In the genomic region with DNA sequence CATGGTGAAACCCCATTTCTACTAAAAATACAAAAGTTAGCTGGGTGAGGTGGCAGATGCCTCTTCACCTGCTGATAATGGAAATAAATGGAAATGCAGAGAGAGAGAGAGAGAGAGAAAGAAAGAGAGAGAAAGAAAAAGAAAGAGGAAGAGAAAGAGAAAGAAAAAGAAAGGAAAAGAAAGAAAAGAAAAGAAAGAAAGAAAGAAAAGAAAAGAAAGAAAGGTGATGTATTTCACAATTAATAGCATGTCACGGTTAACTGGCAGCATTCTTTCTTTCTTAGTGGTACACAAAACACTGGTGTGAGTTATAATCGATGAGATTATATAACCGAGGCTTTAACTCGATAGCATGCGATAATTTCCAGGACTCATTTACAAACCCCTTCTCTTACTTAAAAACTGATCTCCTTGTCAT, we compare ENCODE assay signal across 8 cellular contexts. TPM values are rescaled to one million over a fixed set of nuclear protein-coding genes. Genes with fewer than 3 reads are reported as not detected.
DNase-seq lines count a peak whose midpoint lies in the region; ATAC-seq, FAIRE-seq and TF ChIP-seq lines count a peak whose summit lies in the region.
"Had no signal": no experiment of that assay in that cellular context is flagged by ENCODE, and none has a peak within 500 bp of the region (broad histone marks: within the 10 kb centered on the region; RNA-seq: fewer than 3 reads in every experiment).

No MANE protein-coding gene starts in this region.

- FAIRE-seq in A549 (lab: Jason Lieb, UNC): no peak
- FAIRE-seq: colon had no signal

- POLR2A ChIA-PET in A549 (lab: Yijun Ruan, JAX): no interaction called here

- H3K4me1 Mint-ChIP-seq in activated naive CD8-positive, alpha-beta T cell treated with anti-CD3 and anti-CD28 coated beads, Interleukin-2, amount 50 U/mL, for 24 hours: peaks cover 38% of the 10 kb centered on the region
- peaks cover 41% of the 10 kb centered on the region for H3K4me1 Mint-ChIP-seq in activated naive CD4-positive, alpha-beta T cell treated with anti-CD3 and anti-CD28 coated beads, Interleukin-2, amount 10 ng/mL, durations not matched to agents 7 days and 5 days

- no peak overlapping the region for H3K4me3 ChIP-seq in A549
- peak overlapping the region in 1 of 2 experiments; percentile 68 for H3K4me3 ChIP-seq in mesenchymal stem cell (ENCODE audit: insufficient read depth in 1 of 2, low read depth in 1 of 2, low read length in 2 of 2)

- no peaks in the 10 kb centered on the region for H3K27me3 Mint-ChIP-seq in activated naive CD8-positive, alpha-beta T cell treated with anti-CD3 and anti-CD28 coated beads, Interleukin-2, amount 50 U/mL, for 24 hours
- no peaks in the 10 kb centered on the region for H3K27me3 Mint-ChIP-seq in activated naive CD4-positive, alpha-beta T cell treated with anti-CD3 and anti-CD28 coated beads, Interleukin-2, amount 10 ng/mL, durations not matched to agents 7 days and 5 days

- no peak overlapping the region for H2BK12ac ChIP-seq in mesenchymal stem cell (ENCODE audit: low read length in 2 of 2)

- H4K8ac ChIP-seq in mesenchymal stem cell (ENCODE audit: low read length): no peak overlapping the region

- ATAC-seq in A549 (no peak), HG03025 (IDR thresholded peaks at IDR 0.05; ENCODE audit: low FRiP score, unreplicated experiment) (no peak)
- ATAC-seq in activated naive CD8-positive, alpha-beta T cell treated with anti-CD3 and anti-CD28 coated beads, Interleukin-2, amount 50 U/mL, for 24 hours: no peak

- H3K9ac ChIP-seq in mesenchymal stem cell (ENCODE audit: low read length): peak overlapping the region; percentile 80

- H3K4ac ChIP-seq in mesenchymal stem cell (ENCODE audit: low read depth in 1 of 2, low read length in 2 of 2): no peak overlapping the region

- H2AFZ ChIP-seq in mesenchymal stem cell (ENCODE audit: low read depth, low read length): no peak overlapping the region

- no peak overlapping the region for H3K23ac ChIP-seq in mesenchymal stem cell (ENCODE audit: low read length in 2 of 2)

- peak overlapping the region in 1 of 2 experiments; percentile 0; a peak in 1 of 6 replicates for H3K27ac ChIP-seq in A549
- H3K27ac ChIP-seq in mesenchymal stem cell (ENCODE audit: low read length, poor library complexity, severe bottlenecking): no peak overlapping the region

- no peak overlapping the region for H3K4me3 Mint-ChIP-seq in activated naive CD8-positive, alpha-beta T cell treated with anti-CD3 and anti-CD28 coated beads, Interleukin-2, amount 50 U/mL, for 24 hours
- no peak overlapping the region for H3K4me3 Mint-ChIP-seq in activated naive CD4-positive, alpha-beta T cell treated with anti-CD3 and anti-CD28 coated beads, Interleukin-2, amount 10 ng/mL, durations not matched to agents 7 days and 5 days

- peaks cover 17 to 34% of the 10 kb centered on the region in 2 experiments for H3K36me3 ChIP-seq in mesenchymal stem cell (ENCODE audit: control insufficient read depth in 1 of 2, insufficient read depth in 2 of 2, low read depth in 1 of 2, low read length in 2 of 2)

- no peak overlapping the region for H4K91ac ChIP-seq in mesenchymal stem cell (ENCODE audit: low read length)

- H3K27me3 ChIP-seq in mesenchymal stem cell (ENCODE audit: control insufficient read depth in 1 of 2, insufficient read depth in 1 of 2, low read length in 2 of 2): no peaks in the 10 kb centered on the region

- TF ChIP-seq CTCF in A549 (IDR thresholded peaks at IDR 0.05): no peak

- 67% methylated on average over 5 of the region's 5 CpGs for WGBS in A549 (ENCODE audit: missing lambda C conversion rate)
- WGBS in mesenchymal stem cell: 100% methylated on average over 4 of the region's 5 CpGs

- H3K9me3 ChIP-seq in A549 (no peaks in the 10 kb centered on the region), mesenchymal stem cell (ENCODE audit: control insufficient read depth, low read length) (no peaks in the 10 kb centered on the region)

- H3K4me1 ChIP-seq in A549 (peaks cover 31% of the 10 kb centered on the region), mesenchymal stem cell (ENCODE audit: control insufficient read depth, insufficient read depth, low read depth, low read length) (peaks cover 4% of the 10 kb centered on the region)

- no peak for TF ChIP-seq EP300 in A549 (IDR thresholded peaks at IDR 0.05)

- H3K36me3 Mint-ChIP-seq in activated naive CD8-positive, alpha-beta T cell treated with anti-CD3 and anti-CD28 coated beads, Interleukin-2, amount 50 U/mL, for 24 hours (ENCODE audit: low read depth): peaks cover 7% of the 10 kb centered on the region
- H3K36me3 Mint-ChIP-seq in activated naive CD4-positive, alpha-beta T cell treated with anti-CD3 and anti-CD28 coated beads, Interleukin-2, amount 10 ng/mL, durations not matched to agents 7 days and 5 days: peaks cover 21% of the 10 kb centered on the region

- peaks cover 15% of the 10 kb centered on the region for H3K79me1 ChIP-seq in mesenchymal stem cell (replicated peaks; ENCODE audit: low read length, poor library complexity, severe bottlenecking)

- no peak overlapping the region for H2AK5ac ChIP-seq in mesenchymal stem cell (ENCODE audit: low read length, severe bottlenecking)

- no peak overlapping the region for H2BK15ac ChIP-seq in mesenchymal stem cell (ENCODE audit: low read depth, poor library complexity, severe bottlenecking)

- H2BK5ac ChIP-seq in mesenchymal stem cell (ENCODE audit: low read depth, low read length, poor library complexity, severe bottlenecking): no peak overlapping the region

- DNase-seq in A549 (ENCODE audit: low read depth in 1 of 2, low spot score in 1 of 2): no peak
- no peak for DNase-seq in activated naive CD8-positive, alpha-beta T cell treated with anti-CD3 and anti-CD28 coated beads, Interleukin-2, amount 50 U/mL, for 24 hours
- no peak for DNase-seq in mesenchymal stem cell
- no peak for DNase-seq in OCI-M2 (lab: John Stamatoyannopoulos, UW; ENCODE audit: unreplicated experiment)
- no peak for DNase-seq in activated naive CD4-positive, alpha-beta T cell treated with anti-CD3 and anti-CD28 coated beads, Interleukin-2, amount 10 ng/mL, durations not matched to agents 7 days and 5 days
- DNase-seq: NCI-H2171 had no signal

- H3K4me2 ChIP-seq in A549 (peak overlapping the region; percentile 50), mesenchymal stem cell (ENCODE audit: low read length, poor library complexity, severe bottlenecking) (no peak overlapping the region)

- no peak overlapping the region for H3K14ac ChIP-seq in mesenchymal stem cell (ENCODE audit: low read length in 2 of 2)

- H3K18ac ChIP-seq in mesenchymal stem cell (ENCODE audit: low read depth in 1 of 2, low read length in 2 of 2): no peak overlapping the region

- H3K9me3 Mint-ChIP-seq in activated naive CD8-positive, alpha-beta T cell treated with anti-CD3 and anti-CD28 coated beads, Interleukin-2, amount 50 U/mL, for 24 hours: no peaks in the 10 kb centered on the region
- H3K9me3 Mint-ChIP-seq in activated naive CD4-positive, alpha-beta T cell treated with anti-CD3 and anti-CD28 coated beads, Interleukin-2, amount 10 ng/mL, durations not matched to agents 7 days and 5 days: no peaks in the 10 kb centered on the region

- CTCF ChIA-PET in A549 (lab: Yijun Ruan, JAX): interaction anchor here (0.6 to 2.5 kb wide), 2 partner anchors 24 to 29 kb away, joined by 3 to 8 read pairs; no protein-coding TSS in a partner anchor
- CTCF ChIA-PET in activated naive CD4-positive, alpha-beta T cell treated with anti-CD3 and anti-CD28 coated beads, Interleukin-2, amount 10 ng/mL, durations not matched to agents 7 days and 5 days (lab: Charles Lee): no interaction called here

- H3K27ac Mint-ChIP-seq in activated naive CD8-positive, alpha-beta T cell treated with anti-CD3 and anti-CD28 coated beads, Interleukin-2, amount 50 U/mL, for 24 hours: peak overlapping the region; percentile 5
- no peak overlapping the region for H3K27ac Mint-ChIP-seq in activated naive CD4-positive, alpha-beta T cell treated with anti-CD3 and anti-CD28 coated beads, Interleukin-2, amount 10 ng/mL, durations not matched to agents 7 days and 5 days

- no peak for TF ChIP-seq RAD21 in A549 (conservative IDR thresholded peaks at IDR 0.05 in 1 of 2, IDR thresholded peaks at IDR 0.05 in 1 of 2)

- no peak overlapping the region for H2BK120ac ChIP-seq in mesenchymal stem cell (ENCODE audit: low read depth, low read length)

- TF ChIP-seq POLR2A in A549 (IDR thresholded peaks at IDR 0.05; ENCODE audit: low read length): no peak

RNA-seq across cellular contexts. Expression of gene ACOX1, which starts 3.2 kb away (rescaled TPM):
- polyA plus RNA-seq in A549 (2011; rRNA removed) (31.1 and 34.3 TPM in 2 replicates), A549 (2017; fragmentation: RNase III; extraction: RNeasy Plus Mini Kit Qiagen cat#74134 plus additional on column Dnase treatment) (16.0 to 17.9 TPM (median 17.2 TPM) in 3 replicates)
- polyA plus RNA-seq in A549 (2012; cell fraction: cytosol; rRNA removed): 10.4 and 14.4 TPM in 2 replicates
- polyA plus RNA-seq in A549 (2012; cell fraction: nucleus; rRNA removed): 14.9 and 17.1 TPM in 2 replicates
- polyA minus RNA-seq in A549 (2011; rRNA and poly(A)+ RNA removed): 101 and 107 TPM in 2 replicates
- 14.7 TPM for polyA plus RNA-seq in mesenchymal stem cell (2013, experiment 1 of 2)
- 14.0 TPM for polyA plus RNA-seq in mesenchymal stem cell (2013, experiment 2 of 2)

RNA-seq across cellular contexts. Expression of gene TEN1, which starts 3.3 kb away (rescaled TPM):
- 11.8 TPM in 2 replicates for polyA plus RNA-seq in A549 (2011; rRNA removed)
- 22.1 and 25.8 TPM in 2 replicates for polyA plus RNA-seq in A549 (2012; cell fraction: cytosol; rRNA removed)
- polyA plus RNA-seq in A549 (2012; cell fraction: nucleus; rRNA removed): 45.2 and 46.8 TPM in 2 replicates
- 15.7 to 16.7 TPM (median 15.9 TPM) in 3 replicates for polyA plus RNA-seq in A549 (2017; fragmentation: RNase III; extraction: RNeasy Plus Mini Kit Qiagen cat#74134 plus additional on column Dnase treatment)
- polyA minus RNA-seq in A549 (2011; rRNA and poly(A)+ RNA removed): 12.9 and 14.4 TPM in 2 replicates
- polyA plus RNA-seq in mesenchymal stem cell (2013, experiment 1 of 2): 21.3 TPM
- 20.5 TPM for polyA plus RNA-seq in mesenchymal stem cell (2013, experiment 2 of 2)

RNA-seq across cellular contexts. Expression of gene CDK3, which starts 24.9 kb away (rescaled TPM):
- 5.5 and 8.6 TPM in 2 replicates for polyA plus RNA-seq in A549 (2011; rRNA removed)
- polyA plus RNA-seq in A549 (2012; cell fraction: cytosol; rRNA removed): 7.9 and 9.5 TPM in 2 replicates
- 68.8 and 71.9 TPM in 2 replicates for polyA plus RNA-seq in A549 (2012; cell fraction: nucleus; rRNA removed)
- 4.7 to 5.2 TPM (median 5.1 TPM) in 3 replicates for polyA plus RNA-seq in A549 (2017; fragmentation: RNase III; extraction: RNeasy Plus Mini Kit Qiagen cat#74134 plus additional on column Dnase treatment)
- polyA minus RNA-seq in A549 (2011; rRNA and poly(A)+ RNA removed): 1.0 and 3.3 TPM in 2 replicates
- 3.5 TPM for polyA plus RNA-seq in mesenchymal stem cell (2013, experiment 1 of 2)
- polyA plus RNA-seq in mesenchymal stem cell (2013, experiment 2 of 2): 3.1 TPM

RNA-seq across cellular contexts. Expression of gene FBF1, which starts 34.9 kb away (rescaled TPM):
- polyA plus RNA-seq in A549 (2011; rRNA removed): 7.9 and 8.5 TPM in 2 replicates
- 20.6 and 24.2 TPM in 2 replicates for polyA plus RNA-seq in A549 (2012; cell fraction: cytosol; rRNA removed)
- polyA plus RNA-seq in A549 (2012; cell fraction: nucleus; rRNA removed): 113 and 149 TPM in 2 replicates
- polyA plus RNA-seq in A549 (2017; fragmentation: RNase III; extraction: RNeasy Plus Mini Kit Qiagen cat#74134 plus additional on column Dnase treatment): 14.6 to 17.8 TPM (median 17.3 TPM) in 3 replicates
- 14.7 and 15.0 TPM in 2 replicates for polyA minus RNA-seq in A549 (2011; rRNA and poly(A)+ RNA removed)
- polyA plus RNA-seq in mesenchymal stem cell (2013, experiment 1 of 2): 1.8 TPM
- 1.6 TPM for polyA plus RNA-seq in mesenchymal stem cell (2013, experiment 2 of 2)

RNA-seq across cellular contexts. Expression of gene EVPL, which starts 51.3 kb away (rescaled TPM):
- polyA plus RNA-seq in A549 (2011; rRNA removed) (4.0 and 4.1 TPM in 2 replicates), A549 (2017; fragmentation: RNase III; extraction: RNeasy Plus Mini Kit Qiagen cat#74134 plus additional on column Dnase treatment) (11.2 to 14.6 TPM (median 13.9 TPM) in 3 replicates)
- polyA plus RNA-seq in A549 (2012; cell fraction: cytosol; rRNA removed): 9.5 and 11.2 TPM in 2 replicates
- 44.4 and 69.3 TPM in 2 replicates for polyA plus RNA-seq in A549 (2012; cell fraction: nucleus; rRNA removed)
- polyA minus RNA-seq in A549 (2011; rRNA and poly(A)+ RNA removed): 2.5 and 4.9 TPM in 2 replicates
- not detected for polyA plus RNA-seq in mesenchymal stem cell (2013, experiment 1 of 2)
- polyA plus RNA-seq in mesenchymal stem cell (2013, experiment 2 of 2): not detected
